Comparison of ENCODE assay signal across 22 cellular contexts in the genomic region with DNA sequence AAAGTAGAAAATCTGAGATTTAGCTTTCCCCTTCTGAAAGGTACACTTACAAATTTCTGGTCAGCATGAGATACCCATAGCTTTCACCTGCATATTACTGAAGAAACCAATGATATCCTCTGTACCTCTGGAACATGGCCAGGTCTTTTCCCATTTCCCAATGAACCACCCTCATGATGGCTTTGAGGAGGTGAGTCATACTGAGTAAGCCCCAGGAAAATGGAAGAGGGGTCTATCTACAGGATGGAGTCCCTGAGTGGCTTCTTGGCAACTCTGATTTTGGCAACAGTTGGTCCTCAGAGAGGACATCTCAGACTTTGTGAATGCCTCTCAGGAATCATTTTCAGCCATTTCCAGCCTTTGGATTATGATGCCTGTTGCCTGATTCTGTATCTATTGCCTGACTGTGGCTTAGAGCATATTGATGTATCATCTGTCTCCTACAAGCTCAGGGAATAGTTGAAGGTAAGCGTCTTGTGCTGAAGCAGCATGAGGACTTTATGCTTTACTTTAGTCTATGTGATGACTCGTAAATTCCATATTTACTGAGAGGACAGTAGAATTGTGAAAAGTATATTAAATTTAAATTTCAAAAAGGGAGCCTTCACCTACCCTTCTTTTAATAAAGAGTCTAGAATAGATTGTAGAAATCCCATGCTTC.
DNase-seq lines count a peak whose midpoint lies in the region; ATAC-seq, FAIRE-seq and TF ChIP-seq lines count a peak whose summit lies in the region.
"Had no signal": no experiment of that assay in that cellular context is flagged by ENCODE, and none has a peak within 500 bp of the region (broad histone marks: within the 10 kb centered on the region; RNA-seq: fewer than 3 reads in every experiment).

No MANE protein-coding gene starts in this region.

- H3K9me3 ChIP-seq in PC-3 (ENCODE audit: low read length) = no peaks in the 10 kb centered on the region
- H3K9me3 ChIP-seq: adrenal gland, BE2C, Caco-2, heart right ventricle, psoas muscle, upper lobe of left lung had no signal

- H3F3A ChIP-seq in PC-3 (ENCODE audit: low read length, unreplicated experiment) = no peaks in the 10 kb centered on the region

- no peak for TF ChIP-seq CTCF in PC-3 (conservative IDR thresholded peaks at IDR 0.05; ENCODE audit: low read depth, low read length)
- TF ChIP-seq CTCF in epithelial cell of esophagus (IDR thresholded peaks at IDR 0.05; ENCODE audit: insufficient read depth, low read depth, low read length, missing control alignments) = no peak
- no peak for TF ChIP-seq CTCF in mesothelial cell of epicardium (IDR thresholded peaks at IDR 0.05; ENCODE audit: unreplicated experiment)

- H3K27me3 ChIP-seq in PC-3 (ENCODE audit: low read length) = no peaks in the 10 kb centered on the region
- H3K27me3 ChIP-seq: adrenal gland, BE2C, heart right ventricle, upper lobe of left lung had no signal

- H3K36me3 ChIP-seq in PC-3 (ENCODE audit: low read depth, low read length) = no peaks in the 10 kb centered on the region
- H3K36me3 ChIP-seq: adrenal gland, BE2C, heart right ventricle, upper lobe of left lung had no signal

- no peaks in the 10 kb centered on the region for H3K9me2 ChIP-seq in PC-3 (replicated peaks; ENCODE audit: low read length)

- CTCF ChIA-PET in PC-3 (lab: Charles Lee) = no interaction called here
- CTCF ChIA-PET in activated CD4-positive, alpha-beta memory T cell treated with anti-CD3 and anti-CD28 coated beads for 36 hours (lab: Charles Lee) = no interaction called here

- peak; percentile 39 for ATAC-seq in PC-3
- ATAC-seq: psoas muscle had no signal

- peak overlapping the region; percentile 0 for H3K4me2 ChIP-seq in PC-3 (ENCODE audit: low read length)

- peak overlapping the region; percentile 42 for H3K27ac ChIP-seq in PC-3 (ENCODE audit: low read length)
- H3K27ac ChIP-seq: adrenal gland, heart right ventricle, psoas muscle, upper lobe of left lung, VCaP had no signal

- POLR2A ChIA-PET in PC-3 (lab: Charles Lee; ENCODE audit: unreplicated experiment) = interaction anchor here (0.5 kb wide), 1 partner anchor 1068 kb away, joined by 3 read pairs; no protein-coding TSS in a partner anchor
- POLR2A ChIA-PET in activated CD4-positive, alpha-beta memory T cell treated with anti-CD3 and anti-CD28 coated beads for 36 hours (lab: Charles Lee) = no interaction called here

- no peak overlapping the region for H3K4me3 ChIP-seq in PC-3 (ENCODE audit: low read length)
- no peak overlapping the region for H3K4me3 ChIP-seq in epithelial cell of esophagus (ENCODE audit: low read length)
- H3K4me3 ChIP-seq: adrenal gland, heart right ventricle, psoas muscle, upper lobe of left lung had no signal

- peaks cover 10% of the 10 kb centered on the region for H3K27me3 Mint-ChIP-seq in activated CD4-positive, alpha-beta memory T cell treated with anti-CD3 and anti-CD28 coated beads for 36 hours
- H3K27me3 Mint-ChIP-seq in mesothelial cell of epicardium (ENCODE audit: low read depth) = no peaks in the 10 kb centered on the region
- H3K27me3 Mint-ChIP-seq: stimulated activated naive CD8-positive, alpha-beta T cell treated with anti-CD3 and anti-CD28 coated beads, Interleukin-15, Interleukin-2, amounts not matched to agents 100 ng/mL and 50 ng/mL, for 24 hours had no signal

- H3K9ac ChIP-seq in PC-3 (ENCODE audit: low read length) = no peak overlapping the region

- DNase-seq in H54 (ENCODE audit: insufficient read length, low spot score) (no peak), PC-3 (peak; percentile 94), epithelial cell of esophagus (ENCODE audit: low read depth) (peak; percentile 75), renal cortical epithelial cell (ENCODE audit: low read depth) (peak; percentile 64), anterior cingulate cortex (lab: John Stamatoyannopoulos, UW) (no peak), mesothelial cell of epicardium (ENCODE audit: low spot score in 2 of 2, unreplicated experiment in 2 of 2) (no peak)
- no peak for DNase-seq in activated CD4-positive, alpha-beta memory T cell treated with anti-CD3 and anti-CD28 coated beads for 36 hours
- DNase-seq: activated gamma-delta T cell treated with Interleukin-2 at 50 U/mL for 16 hours; adrenal gland; BE2C; Caco-2; heart right ventricle; NCI-H1436; NCI-H774; psoas muscle; SIG-M5; stimulated activated CD4-positive, alpha-beta T cell treated with anti-CD3 and anti-CD28 coated beads, Interleukin-4, amount 100 ng/mL, for 24 hours; upper lobe of left lung had no signal

- H2AFZ ChIP-seq in PC-3 (ENCODE audit: low read length) = no peak overlapping the region

- H3K9me3 Mint-ChIP-seq in activated CD4-positive, alpha-beta memory T cell treated with anti-CD3 and anti-CD28 coated beads for 36 hours = no peaks in the 10 kb centered on the region
- peaks cover 13% of the 10 kb centered on the region for H3K9me3 Mint-ChIP-seq in mesothelial cell of epicardium
- H3K9me3 Mint-ChIP-seq: stimulated activated naive CD8-positive, alpha-beta T cell treated with anti-CD3 and anti-CD28 coated beads, Interleukin-15, Interleukin-2, amounts not matched to agents 100 ng/mL and 50 ng/mL, for 24 hours; T-helper 1 cell treated with Interleukin-12 subunit alpha and Interleukin-12 subunit beta and Interleukin-4 antibody, amounts not matched to agents 30 μg/mL and 1 μg/mL, for 36 hours had no signal

- H3K4me1 ChIP-seq in PC-3 (ENCODE audit: insufficient read depth, low read length) = peaks cover 34% of the 10 kb centered on the region
- H3K4me1 ChIP-seq: BE2C, psoas muscle had no signal

- H3K79me2 ChIP-seq in PC-3 (ENCODE audit: low read length) = no peaks in the 10 kb centered on the region

- H4K20me1 ChIP-seq in PC-3 (ENCODE audit: low read length) = no peaks in the 10 kb centered on the region

- H3K36me3 Mint-ChIP-seq in activated CD4-positive, alpha-beta memory T cell treated with anti-CD3 and anti-CD28 coated beads for 36 hours = no peaks in the 10 kb centered on the region
- no peaks in the 10 kb centered on the region for H3K36me3 Mint-ChIP-seq in mesothelial cell of epicardium

- intact Hi-C loops in PC-3 (cut with micrococcal nuclease) = no loop called here
- intact Hi-C loops in activated CD4-positive, alpha-beta memory T cell treated with anti-CD3 and anti-CD28 coated beads for 36 hours (cut with micrococcal nuclease) = no loop called here

- no peak overlapping the region for H3K4me3 Mint-ChIP-seq in activated CD4-positive, alpha-beta memory T cell treated with anti-CD3 and anti-CD28 coated beads for 36 hours
- H3K4me3 Mint-ChIP-seq in mesothelial cell of epicardium = no peak overlapping the region
- H3K4me3 Mint-ChIP-seq: central memory CD8-positive, alpha-beta T cell; stimulated activated naive CD8-positive, alpha-beta T cell treated with anti-CD3 and anti-CD28 coated beads, Interleukin-15, Interleukin-2, amounts not matched to agents 100 ng/mL and 50 ng/mL, for 24 hours; T-helper 1 cell treated with Interleukin-12 subunit alpha and Interleukin-12 subunit beta and Interleukin-4 antibody, amounts not matched to agents 30 μg/mL and 1 μg/mL, for 36 hours had no signal

- no TSS peak for BruUV-seq in PC-3 (replicated peaks; lab: Mats Ljungman, UMichigan)

- no peak overlapping the region for H3K27ac Mint-ChIP-seq in activated CD4-positive, alpha-beta memory T cell treated with anti-CD3 and anti-CD28 coated beads for 36 hours
- H3K27ac Mint-ChIP-seq in mesothelial cell of epicardium = no peak overlapping the region
- H3K27ac Mint-ChIP-seq: stimulated activated naive CD8-positive, alpha-beta T cell treated with anti-CD3 and anti-CD28 coated beads, Interleukin-15, Interleukin-2, amounts not matched to agents 100 ng/mL and 50 ng/mL, for 24 hours; T-helper 1 cell treated with Interleukin-12 subunit alpha and Interleukin-12 subunit beta and Interleukin-4 antibody, amounts not matched to agents 30 μg/mL and 1 μg/mL, for 36 hours had no signal

- no peak for TF ChIP-seq POLR2A in H54 (IDR thresholded peaks at IDR 0.05; ENCODE audit: low read depth, low read length)

- peaks cover 2% of the 10 kb centered on the region for H3K4me1 Mint-ChIP-seq in activated CD4-positive, alpha-beta memory T cell treated with anti-CD3 and anti-CD28 coated beads for 36 hours (ENCODE audit: low read depth)
- peaks cover 8% of the 10 kb centered on the region for H3K4me1 Mint-ChIP-seq in mesothelial cell of epicardium
- H3K4me1 Mint-ChIP-seq: central memory CD8-positive, alpha-beta T cell had no signal

- peak; percentile 86 for FAIRE-seq in H54 (lab: Jason Lieb, UNC)

Comparison
In these comparisons a context has a peak if more than half of its experiments do, and no peak if none do; other contexts are left out.
1. DNase-seq: peak in PC-3 (single experiment), epithelial cell of esophagus (single experiment) and renal cortical epithelial cell (single experiment); none in H54 (single experiment), anterior cingulate cortex (0 of 58), activated CD4-positive, alpha-beta memory T cell treated with anti-CD3 and anti-CD28 coated beads for 36 hours (single experiment) and mesothelial cell of epicardium (0 of 2).